In genomic region chr4:168135860-168136259, GRCh38 we compare ENCODE assay signal across 2 cellular contexts. TPM values are rescaled to one million over a fixed set of nuclear protein-coding genes. Genes with fewer than 3 reads are reported as not detected.
"Had no signal": no experiment of that assay in that cellular context is flagged by ENCODE, and none has a peak within 500 bp of the region (broad histone marks: within the 10 kb centered on the region; RNA-seq: fewer than 3 reads in every experiment).

No MANE protein-coding gene starts in this region.

RNA-seq across cellular contexts. Expression of gene ANXA10, which starts 43.5 kb away (rescaled TPM):
- total RNA-seq: G401, GM12878 had no signal
- polyA plus RNA-seq: GM12878 had no signal
